1 cellular context compared by ENCODE assay signal in genomic region chr1:12717301-12717838, GRCh38.
TF ChIP-seq lines count a peak whose summit lies in the region.

No MANE protein-coding gene starts in this region.

TF ChIP-seq in GM23338, 12 proteins besides CTCF, POLR2A, EP300 and RAD21 (continued from another document):
- TF ChIP-seq REST (IDR thresholded peaks at IDR 0.05; ENCODE audit: unreplicated experiment) (no peak), EZH2phosphoT487 (IDR thresholded peaks at IDR 0.05; ENCODE audit: unreplicated experiment) (no peak)
